Comparison of ENCODE assay signal across 32 cellular contexts in genomic region chr12:85000766-85001165, GRCh38. TPM values are rescaled to one million over a fixed set of nuclear protein-coding genes. Genes with fewer than 3 reads are reported as not detected.
"Had no signal": no experiment of that assay in that cellular context is flagged by ENCODE, and none has a peak within 500 bp of the region (broad histone marks: within the 10 kb centered on the region; RNA-seq: fewer than 3 reads in every experiment).

No MANE protein-coding gene starts in this region.

- H3K4me3 ChIP-seq: coronary artery, dorsolateral prefrontal cortex, esophagus muscularis mucosa, gastrocnemius medialis, heart right ventricle had no signal

- ATAC-seq: activated CD4-positive, alpha-beta T cell treated with anti-CD3 and anti-CD28 coated beads for 36 hours; activated T-helper 17 cell treated with anti-CD3 and anti-CD28 coated beads, Interleukin-2, amount 50 U/mL, for 72 hours; foreskin keratinocyte; gastrocnemius medialis; heart right ventricle had no signal

- H3K4me3 Mint-ChIP-seq: activated CD4-positive, alpha-beta memory T cell treated with anti-CD3 and anti-CD28 coated beads for 36 hours; activated CD4-positive, alpha-beta T cell treated with anti-CD3 and anti-CD28 coated beads for 36 hours; activated CD4-positive, alpha-beta T cell treated with anti-CD3 and anti-CD28 coated beads, Interleukin-2, amount 10 ng/mL, durations not matched to agents 24 days and 14 days; activated naive CD8-positive, alpha-beta T cell; activated T-cell treated with anti-CD3 and anti-CD28 coated beads, Interleukin-2, amount 50 U/mL, for 24 hours; activated T-helper 17 cell treated with anti-CD3 and anti-CD28 coated beads, Interleukin-2, amount 50 U/mL, for 72 hours; central memory CD8-positive, alpha-beta T cell; dendritic cell treated with granulocyte-macrophage colony-stimulating factor and Interleukin-4, amounts not matched to agents 40 ng/mL and 50 ng/mL, for 4 days had no signal

- H3K9me3 Mint-ChIP-seq: activated CD4-positive, alpha-beta memory T cell treated with anti-CD3 and anti-CD28 coated beads for 36 hours; activated CD4-positive, alpha-beta T cell treated with anti-CD3 and anti-CD28 coated beads, Interleukin-2, amount 10 ng/mL, durations not matched to agents 24 days and 14 days; activated T-cell treated with anti-CD3 and anti-CD28 coated beads, Interleukin-2, amount 50 U/mL, for 24 hours; dendritic cell treated with granulocyte-macrophage colony-stimulating factor and Interleukin-4, amounts not matched to agents 40 ng/mL and 50 ng/mL, for 4 days had no signal

- H3K36me3 Mint-ChIP-seq: activated CD4-positive, alpha-beta memory T cell treated with anti-CD3 and anti-CD28 coated beads for 36 hours; activated naive CD8-positive, alpha-beta T cell had no signal

- H3K36me3 ChIP-seq: brain microvascular endothelial cell, esophagus muscularis mucosa, gastrocnemius medialis, heart right ventricle had no signal

- H3K4me1 ChIP-seq: esophagus muscularis mucosa, foreskin keratinocyte, gastrocnemius medialis, heart right ventricle had no signal

- H3K27me3 Mint-ChIP-seq: activated CD4-positive, alpha-beta memory T cell treated with anti-CD3 and anti-CD28 coated beads for 36 hours; activated CD4-positive, alpha-beta T cell treated with anti-CD3 and anti-CD28 coated beads for 36 hours; activated CD4-positive, alpha-beta T cell treated with anti-CD3 and anti-CD28 coated beads, Interleukin-2, amount 10 ng/mL, durations not matched to agents 24 days and 14 days; activated naive CD8-positive, alpha-beta T cell; activated T-cell treated with anti-CD3 and anti-CD28 coated beads, Interleukin-2, amount 50 U/mL, for 24 hours; activated T-helper 17 cell treated with anti-CD3 and anti-CD28 coated beads, Interleukin-2, amount 50 U/mL, for 72 hours; central memory CD8-positive, alpha-beta T cell; dendritic cell treated with granulocyte-macrophage colony-stimulating factor and Interleukin-4, amounts not matched to agents 40 ng/mL and 50 ng/mL, for 4 days had no signal

- H3K9me3 ChIP-seq: esophagus muscularis mucosa, gastrocnemius medialis, heart right ventricle had no signal

- H3K27me3 ChIP-seq: brain microvascular endothelial cell, dorsolateral prefrontal cortex, esophagus muscularis mucosa, foreskin keratinocyte, gastrocnemius medialis, heart right ventricle had no signal

- H3K27ac Mint-ChIP-seq: activated CD4-positive, alpha-beta memory T cell treated with anti-CD3 and anti-CD28 coated beads for 36 hours; activated CD4-positive, alpha-beta T cell treated with anti-CD3 and anti-CD28 coated beads for 36 hours; activated CD4-positive, alpha-beta T cell treated with anti-CD3 and anti-CD28 coated beads, Interleukin-2, amount 10 ng/mL, durations not matched to agents 24 days and 14 days; activated naive CD8-positive, alpha-beta T cell; activated T-cell treated with anti-CD3 and anti-CD28 coated beads, Interleukin-2, amount 50 U/mL, for 24 hours; activated T-helper 17 cell treated with anti-CD3 and anti-CD28 coated beads, Interleukin-2, amount 50 U/mL, for 72 hours; dendritic cell treated with granulocyte-macrophage colony-stimulating factor and Interleukin-4, amounts not matched to agents 40 ng/mL and 50 ng/mL, for 4 days had no signal

- H3K27ac ChIP-seq: brain microvascular endothelial cell, coronary artery, dorsolateral prefrontal cortex, esophagus muscularis mucosa, foreskin keratinocyte, gastrocnemius medialis, heart right ventricle had no signal

- DNase-seq: activated CD4-positive, alpha-beta memory T cell treated with anti-CD3 and anti-CD28 coated beads for 36 hours; activated CD4-positive, alpha-beta T cell treated with anti-CD3 and anti-CD28 coated beads for 36 hours; activated CD4-positive, alpha-beta T cell treated with anti-CD3 and anti-CD28 coated beads, Interleukin-2, amount 10 ng/mL, durations not matched to agents 24 days and 14 days; activated CD4-positive, CD25-positive, alpha-beta regulatory T cell; activated CD4-positive, CD25-positive, alpha-beta regulatory T cell treated with anti-CD3 and anti-CD28 coated beads, Interleukin-2, amount 50 U/mL, for 72 hours; activated CD8-positive, alpha-beta memory T cell treated with anti-CD3 and anti-CD28 coated beads, Interleukin-2, amount 50 U/mL, for 48 hours; activated effector memory CD4-positive, alpha-beta T cell treated with Interleukin-2 at 50 U/mL for 16 hours; activated gamma-delta T cell treated with Interleukin-2 at 50 U/mL for 16 hours; activated naive CD4-positive, alpha-beta T cell treated with anti-CD3 and anti-CD28 coated beads, Interleukin-2, amount 50 U/mL, for 16 hours; activated naive CD4-positive, alpha-beta T cell treated with Interleukin-2 at 50 U/mL for 16 hours; activated T-cell treated with anti-CD3 and anti-CD28 coated beads for 4 hours; activated T-cell treated with anti-CD3 and anti-CD28 coated beads, Interleukin-2, amount 50 U/mL, for 24 hours; amniotic stem cell; anterior cingulate cortex; brain microvascular endothelial cell; dorsolateral prefrontal cortex; effector memory CD4-positive, alpha-beta T cell; erythroblast; foreskin keratinocyte; gastrocnemius medialis; heart right ventricle; T-helper 2 cell had no signal

- H3K4me1 Mint-ChIP-seq: activated CD4-positive, alpha-beta T cell treated with anti-CD3 and anti-CD28 coated beads, Interleukin-2, amount 10 ng/mL, durations not matched to agents 24 days and 14 days; activated T-helper 17 cell treated with anti-CD3 and anti-CD28 coated beads, Interleukin-2, amount 50 U/mL, for 72 hours; central memory CD8-positive, alpha-beta T cell had no signal

RNA-seq across cellular contexts. Expression of gene TSPAN19, which starts 35.3 kb away (rescaled TPM):
- total RNA-seq: activated CD4-positive, alpha-beta memory T cell treated with anti-CD3 and anti-CD28 coated beads for 36 hours; activated CD4-positive, alpha-beta T cell treated with anti-CD3 and anti-CD28 coated beads for 36 hours; activated CD4-positive, alpha-beta T cell treated with anti-CD3 and anti-CD28 coated beads, Interleukin-2, amount 10 ng/mL, durations not matched to agents 24 days and 14 days; activated T-helper 17 cell treated with anti-CD3 and anti-CD28 coated beads, Interleukin-2, amount 50 U/mL, for 72 hours; astrocyte; cardiac septum; esophagus muscularis mucosa; foreskin keratinocyte; gastrocnemius medialis; T-helper 1 cell treated with Interleukin-12 subunit alpha and Interleukin-12 subunit beta and Interleukin-4 antibody, amounts not matched to agents 30 ng/mL and 1 ng/mL, for 36 hours had no signal
- polyA plus RNA-seq: adipose tissue had no signal

RNA-seq across cellular contexts. Expression of gene LRRIQ1, which starts 35.4 kb away (rescaled TPM):
- total RNA-seq: activated CD4-positive, alpha-beta memory T cell treated with anti-CD3 and anti-CD28 coated beads for 36 hours; activated CD4-positive, alpha-beta T cell treated with anti-CD3 and anti-CD28 coated beads for 36 hours; activated CD4-positive, alpha-beta T cell treated with anti-CD3 and anti-CD28 coated beads, Interleukin-2, amount 10 ng/mL, durations not matched to agents 24 days and 14 days; activated T-helper 17 cell treated with anti-CD3 and anti-CD28 coated beads, Interleukin-2, amount 50 U/mL, for 72 hours; cardiac septum; gastrocnemius medialis; T-helper 1 cell treated with Interleukin-12 subunit alpha and Interleukin-12 subunit beta and Interleukin-4 antibody, amounts not matched to agents 30 ng/mL and 1 ng/mL, for 36 hours had no signal
